19 cellular contexts compared by ENCODE assay signal in the genomic region with DNA sequence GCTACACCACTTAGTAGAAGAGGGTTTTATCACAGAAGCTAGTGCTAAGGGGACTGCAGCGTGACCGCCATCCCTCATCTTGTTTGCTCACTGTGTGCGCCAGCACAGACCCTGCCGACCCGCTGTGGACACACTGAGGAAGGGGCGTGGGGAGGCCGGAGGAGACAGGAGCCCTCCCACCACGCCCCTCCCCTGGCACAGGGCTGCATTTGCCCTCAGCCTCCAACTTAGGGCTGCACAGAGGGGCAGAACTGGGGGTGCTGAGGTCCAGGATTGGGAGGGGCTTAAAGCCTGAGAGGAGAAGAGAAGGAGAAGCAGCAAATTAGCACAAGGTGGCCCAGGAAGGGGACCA. TPM values are rescaled to one million over a fixed set of nuclear protein-coding genes. Genes with fewer than 3 reads are reported as not detected.
DNase-seq lines count a peak whose midpoint lies in the region; ATAC-seq and TF ChIP-seq lines count a peak whose summit lies in the region.
"Had no signal": no experiment of that assay in that cellular context is flagged by ENCODE, and none has a peak within 500 bp of the region (broad histone marks: within the 10 kb centered on the region; RNA-seq: fewer than 3 reads in every experiment).

No MANE protein-coding gene starts in this region.

- no peaks in the 10 kb centered on the region for H3K36me3 Mint-ChIP-seq in WTC11
- H3K36me3 Mint-ChIP-seq in nephron (ENCODE audit: low read depth): no peaks in the 10 kb centered on the region
- H3K36me3 Mint-ChIP-seq: naive thymus-derived CD4-positive, alpha-beta T cell; stimulated activated memory B cell treated with anti-CD40 and anti-IgM and Interleukin-4, amounts not matched to agents 10 μg/mL and 1 μg/mL and 100 μg/mL, for 72 hours had no signal

- H3K9me3 Mint-ChIP-seq in WTC11: no peaks in the 10 kb centered on the region
- peaks cover 6% of the 10 kb centered on the region for H3K9me3 Mint-ChIP-seq in nephron
- H3K9me3 Mint-ChIP-seq: effector memory CD8-positive, alpha-beta T cell; naive thymus-derived CD4-positive, alpha-beta T cell; stimulated activated memory B cell treated with anti-CD40 and anti-IgM and Interleukin-4, amounts not matched to agents 10 μg/mL and 1 μg/mL and 100 μg/mL, for 72 hours had no signal

- ATAC-seq in WTC11 (peak; percentile 25), upper lobe of right lung (peak; percentile 10), GM18505 (IDR thresholded peaks at IDR 0.05; ENCODE audit: unreplicated experiment) (no peak)
- ATAC-seq: effector memory CD8-positive, alpha-beta T cell; naive thymus-derived CD4-positive, alpha-beta T cell; stimulated activated memory B cell treated with anti-CD40 and anti-IgM and Interleukin-4, amounts not matched to agents 10 μg/mL and 1 μg/mL and 100 μg/mL, for 72 hours had no signal

- intact Hi-C loops in left ventricle myocardium inferior (cut with micrococcal nuclease): no loop called here
- intact Hi-C loops in cardiac septum (cut with DNase I): no loop called here
- intact Hi-C loops in upper lobe of right lung (cut with DNase I): no loop called here
- intact Hi-C loops in testis (cut with DNase I; ENCODE audit: low total_unique reads): no loop called here

- TF ChIP-seq CTCF in left ventricle myocardium inferior (IDR thresholded peaks at IDR 0.05; ENCODE audit: borderline replicate concordance) (no peak), WTC11 (IDR thresholded peaks at IDR 0.05) (no peak), nephron (IDR thresholded peaks at IDR 0.05; ENCODE audit: unreplicated experiment in 3 of 3) (no peak), upper lobe of right lung (IDR thresholded peaks at IDR 0.05) (no peak), testis (IDR thresholded peaks at IDR 0.05) (no peak)

- H3K4me3 ChIP-seq in left ventricle myocardium inferior: peak overlapping the region; percentile 19
- H3K4me3 ChIP-seq in upper lobe of right lung: no peak overlapping the region
- no peak overlapping the region for H3K4me3 ChIP-seq in testis

- DNase-seq in left ventricle myocardium inferior (no peak), cardiac septum (ENCODE audit: low spot score) (no peak), WTC11 (ENCODE audit: low spot score) (no peak), upper lobe of right lung (no peak), NCI-H226 (no peak), testis (no peak)
- DNase-seq: activated CD4-positive, alpha-beta T cell treated with anti-CD3 and anti-CD28 coated beads for 36 hours; activated CD8-positive, alpha-beta memory T cell treated with anti-CD3 and anti-CD28 coated beads, Interleukin-2, amount 50 U/mL, for 4 hours; activated naive CD4-positive, alpha-beta T cell; amygdala; effector memory CD8-positive, alpha-beta T cell; GOT3; naive thymus-derived CD4-positive, alpha-beta T cell; NCI-H2081; stimulated activated CD4-positive, alpha-beta T cell treated with anti-CD3 and anti-CD28 coated beads, Interleukin-15, amount 100 ng/mL, for 24 hours had no signal

- H3K27ac ChIP-seq in left ventricle myocardium inferior (replicated peaks): no peak overlapping the region
- no peak overlapping the region for H3K27ac ChIP-seq in upper lobe of right lung
- no peak overlapping the region for H3K27ac ChIP-seq in testis
- H3K27ac ChIP-seq: HL-60 had no signal

- H3K9me3 ChIP-seq in left ventricle myocardium inferior (replicated peaks) (no peaks in the 10 kb centered on the region), upper lobe of right lung (no peaks in the 10 kb centered on the region), testis (no peaks in the 10 kb centered on the region)

- H3K27me3 Mint-ChIP-seq in WTC11 (ENCODE audit: low read depth) (no peaks in the 10 kb centered on the region), nephron (ENCODE audit: low read depth) (peaks cover 10% of the 10 kb centered on the region)
- H3K27me3 Mint-ChIP-seq: activated CD4-positive, alpha-beta T cell treated with anti-CD3 and anti-CD28 coated beads for 36 hours had no signal

- H3K27ac Mint-ChIP-seq in WTC11 (peak overlapping the region; percentile 78), nephron (no peak overlapping the region)
- H3K27ac Mint-ChIP-seq: activated CD4-positive, alpha-beta T cell treated with anti-CD3 and anti-CD28 coated beads for 36 hours; effector memory CD8-positive, alpha-beta T cell; naive thymus-derived CD4-positive, alpha-beta T cell; stimulated activated memory B cell treated with anti-CD40 and anti-IgM and Interleukin-4, amounts not matched to agents 10 μg/mL and 1 μg/mL and 100 μg/mL, for 72 hours had no signal

- no peaks in the 10 kb centered on the region for H3K36me3 ChIP-seq in left ventricle myocardium inferior
- no peaks in the 10 kb centered on the region for H3K36me3 ChIP-seq in upper lobe of right lung
- no peaks in the 10 kb centered on the region for H3K36me3 ChIP-seq in testis (ENCODE audit: low read depth, missing control alignments)

- 53 to 62% methylated on average over 6 to 8 of the region's 8 CpGs for WGBS in testis, 2 donors

- H3K4me1 ChIP-seq in left ventricle myocardium inferior (peaks cover 10% of the 10 kb centered on the region), upper lobe of right lung (no peaks in the 10 kb centered on the region), testis (peaks cover 4% of the 10 kb centered on the region)

- CTCF ChIA-PET in WTC11 (lab: Charles Lee): interaction anchor here (1.1 to 3.0 kb wide), 6 partner anchors 10 to 115 kb away, joined by 4 to 15 read pairs (median 5); no protein-coding TSS in a partner anchor

- TF ChIP-seq POLR2A in testis (IDR thresholded peaks at IDR 0.05): no peak
- no peak for TF ChIP-seq POLR2A in GM18505 (IDR thresholded peaks at IDR 0.05; ENCODE audit: borderline replicate concordance, extremely low read depth, insufficient read depth, insufficient read length)

- H3K4me1 Mint-ChIP-seq in WTC11 (peaks cover 7% of the 10 kb centered on the region), nephron (no peaks in the 10 kb centered on the region)
- H3K4me1 Mint-ChIP-seq: stimulated activated memory B cell treated with anti-CD40 and anti-IgM and Interleukin-4, amounts not matched to agents 10 μg/mL and 1 μg/mL and 100 μg/mL, for 72 hours had no signal

- peaks cover 56% of the 10 kb centered on the region for H3K27me3 ChIP-seq in left ventricle myocardium inferior (ENCODE audit: low read depth)
- H3K27me3 ChIP-seq in upper lobe of right lung: peaks cover 11% of the 10 kb centered on the region
- no peaks in the 10 kb centered on the region for H3K27me3 ChIP-seq in testis

- POLR2A ChIA-PET in WTC11 (lab: Charles Lee): no interaction called here

- H3K4me3 Mint-ChIP-seq in WTC11 (no peak overlapping the region), nephron (peak overlapping the region in 2 of 3 experiments; percentile 24 to 27)
- H3K4me3 Mint-ChIP-seq: activated CD4-positive, alpha-beta T cell treated with anti-CD3 and anti-CD28 coated beads for 36 hours; effector memory CD8-positive, alpha-beta T cell; naive thymus-derived CD4-positive, alpha-beta T cell; stimulated activated memory B cell treated with anti-CD40 and anti-IgM and Interleukin-4, amounts not matched to agents 10 μg/mL and 1 μg/mL and 100 μg/mL, for 72 hours had no signal

TF ChIP-seq in WTC11, 78 proteins besides CTCF, POLR2A, EP300 and RAD21 (continues in another document):
- TF ChIP-seq NFE2L1 (CRISPR knock-in tag; IDR thresholded peaks at IDR 0.05): no peak
- TF ChIP-seq, protein P1, sequence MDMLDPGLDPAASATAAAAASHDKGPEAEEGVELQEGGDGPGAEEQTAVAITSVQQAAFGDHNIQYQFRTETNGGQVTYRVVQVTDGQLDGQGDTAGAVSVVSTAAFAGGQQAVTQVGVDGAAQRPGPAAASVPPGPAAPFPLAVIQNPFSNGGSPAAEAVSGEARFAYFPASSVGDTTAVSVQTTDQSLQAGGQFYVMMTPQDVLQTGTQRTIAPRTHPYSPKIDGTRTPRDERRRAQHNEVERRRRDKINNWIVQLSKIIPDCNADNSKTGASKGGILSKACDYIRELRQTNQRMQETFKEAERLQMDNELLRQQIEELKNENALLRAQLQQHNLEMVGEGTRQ (CRISPR knock-in tag; IDR thresholded peaks at IDR 0.05): no peak
- no peak for TF ChIP-seq ZNF416 (CRISPR knock-in tag; IDR thresholded peaks at IDR 0.05)
- no peak for TF ChIP-seq GRHL2 (CRISPR knock-in tag; IDR thresholded peaks at IDR 0.05; ENCODE audit: insufficient replicate concordance, severe bottlenecking)
- TF ChIP-seq SMAD3 (CRISPR knock-in tag; IDR thresholded peaks at IDR 0.05; ENCODE audit: borderline replicate concordance): no peak
- no peak for TF ChIP-seq FOXP1 (CRISPR knock-in tag; IDR thresholded peaks at IDR 0.05; ENCODE audit: borderline replicate concordance)
- TF ChIP-seq, protein P2, sequence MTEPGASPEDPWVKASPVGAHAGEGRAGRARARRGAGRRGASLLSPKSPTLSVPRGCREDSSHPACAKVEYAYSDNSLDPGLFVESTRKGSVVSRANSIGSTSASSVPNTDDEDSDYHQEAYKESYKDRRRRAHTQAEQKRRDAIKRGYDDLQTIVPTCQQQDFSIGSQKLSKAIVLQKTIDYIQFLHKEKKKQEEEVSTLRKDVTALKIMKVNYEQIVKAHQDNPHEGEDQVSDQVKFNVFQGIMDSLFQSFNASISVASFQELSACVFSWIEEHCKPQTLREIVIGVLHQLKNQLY (CRISPR knock-in tag; IDR thresholded peaks at IDR 0.05): no peak
- TF ChIP-seq ZNF423 (CRISPR knock-in tag; IDR thresholded peaks at IDR 0.05): no peak
- no peak for TF ChIP-seq JUN (CRISPR knock-in tag; IDR thresholded peaks at IDR 0.05)
- no peak for TF ChIP-seq CREB1 (CRISPR knock-in tag; IDR thresholded peaks at IDR 0.05)
- TF ChIP-seq, protein P3, sequence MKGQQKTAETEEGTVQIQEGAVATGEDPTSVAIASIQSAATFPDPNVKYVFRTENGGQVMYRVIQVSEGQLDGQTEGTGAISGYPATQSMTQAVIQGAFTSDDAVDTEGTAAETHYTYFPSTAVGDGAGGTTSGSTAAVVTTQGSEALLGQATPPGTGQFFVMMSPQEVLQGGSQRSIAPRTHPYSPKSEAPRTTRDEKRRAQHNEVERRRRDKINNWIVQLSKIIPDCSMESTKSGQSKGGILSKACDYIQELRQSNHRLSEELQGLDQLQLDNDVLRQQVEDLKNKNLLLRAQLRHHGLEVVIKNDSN (CRISPR knock-in tag; IDR thresholded peaks at IDR 0.05): no peak
- no peak for TF ChIP-seq FOXK1 (CRISPR knock-in tag; IDR thresholded peaks at IDR 0.05)

RNA-seq across cellular contexts. Expression of a gene that starts 37.2 kb away (rescaled TPM):
- total RNA-seq in left ventricle myocardium inferior (8.5 TPM), cardiac septum (10.3 TPM), WTC11 (2021) (45.0 to 53.0 TPM (median 45.9 TPM) in 3 replicates), upper lobe of right lung (19.0 TPM), testis (10 to 100 TPM; 33.6 to 40.2 TPM)
- polyA plus RNA-seq in testis (ENCODE audit: insufficient read depth, low read depth, low replicate concordance): 21.1 TPM

RNA-seq across cellular contexts. Expression of a gene that starts 38.4 kb away (rescaled TPM):
- total RNA-seq in left ventricle myocardium inferior: 79.6 TPM
- total RNA-seq in cardiac septum: 51.5 TPM
- 5.6 to 9.7 TPM (median 9.4 TPM) in 3 replicates for total RNA-seq in WTC11 (2021)
- total RNA-seq in upper lobe of right lung: 86.0 TPM
- 10 to 100 TPM; 64.5 to 77.5 TPM for total RNA-seq in testis
- 69.8 TPM for polyA plus RNA-seq in testis (ENCODE audit: insufficient read depth, low read depth, low replicate concordance)

RNA-seq across cellular contexts. Expression of a gene that starts 50.5 kb away (rescaled TPM):
- 40.6 TPM for total RNA-seq in left ventricle myocardium inferior
- 34.6 TPM for total RNA-seq in cardiac septum
- total RNA-seq in WTC11 (2021): 35.2 to 38.6 TPM (median 36.1 TPM) in 3 replicates
- total RNA-seq in upper lobe of right lung: 148 TPM
- total RNA-seq in testis: 10 to 100 TPM; 23.9 to 31.0 TPM
- polyA plus RNA-seq in testis (ENCODE audit: insufficient read depth, low read depth, low replicate concordance): 49.5 TPM
